ENCODE assay signal across 8 cellular contexts in the genomic region with DNA sequence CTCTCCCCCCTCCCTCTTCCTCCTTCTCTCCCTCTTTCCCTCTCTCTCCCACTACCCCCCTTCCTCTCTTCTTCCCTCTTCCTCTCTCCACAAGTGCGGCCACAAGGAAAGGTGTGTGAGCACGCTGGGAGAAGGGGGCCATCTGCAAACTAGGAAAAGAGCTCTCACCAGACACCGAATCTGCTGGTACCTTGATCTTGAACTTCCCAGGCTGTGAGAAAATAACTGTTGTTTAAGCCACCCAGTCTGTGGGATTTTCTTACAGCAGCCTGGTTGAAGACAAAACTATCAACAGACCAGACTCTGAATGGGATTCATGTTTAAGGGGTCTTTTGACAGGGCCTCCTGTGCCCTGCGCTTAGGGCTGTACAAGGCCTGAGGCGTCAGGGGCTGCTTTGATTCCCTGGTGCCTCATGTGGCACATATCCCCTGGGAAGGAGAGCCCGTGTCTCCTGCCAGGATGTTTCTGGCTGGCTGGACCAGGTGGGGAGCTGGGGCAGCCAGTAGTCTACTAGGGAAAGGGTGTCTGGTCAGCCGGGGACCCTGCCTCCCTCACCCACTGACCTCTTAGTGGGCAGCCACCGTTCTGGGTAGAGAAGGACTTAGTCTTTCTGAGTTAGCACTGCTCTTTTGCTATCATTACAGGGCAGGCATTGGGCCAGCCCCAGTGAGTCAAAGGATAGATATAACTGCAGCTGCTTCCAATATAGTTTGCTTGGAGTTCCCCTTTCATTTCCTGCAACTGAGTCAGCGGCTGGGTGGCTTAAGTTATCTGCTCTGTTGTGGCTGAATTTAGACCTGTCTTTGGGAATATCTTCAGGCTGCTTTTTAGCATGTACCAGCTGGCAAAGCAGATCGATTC. TPM values are rescaled to one million over a fixed set of nuclear protein-coding genes. Genes with fewer than 3 reads are reported as not detected.
DNase-seq lines count a peak whose midpoint lies in the region; ATAC-seq lines count a peak whose summit lies in the region.

No MANE protein-coding gene starts in this region.

- DNase-seq in UCSD-AML1 (lab: John Stamatoyannopoulos, UW; ENCODE audit: unreplicated experiment) (peak; percentile 39), fibroblast of the conjunctiva (ENCODE audit: low read depth) (peak; percentile 82), pulmonary artery endothelial cell (ENCODE audit: low read depth, low spot score) (peak; percentile 72), NCI-H2107 treated with DMSO at 0.1 percent for 48 hours (lab: John Stamatoyannopoulos, UW; ENCODE audit: unreplicated experiment) (no peak), NCI-H748 treated with DMSO at 0.1 percent for 48 hours (lab: John Stamatoyannopoulos, UW) (no peak)
- DNase-seq in NK-92 treated with Interleukin-12 subunit alpha and Interleukin-12 subunit beta, amount 100 ng/mL, for 24 hours (lab: John Stamatoyannopoulos, UW): no peak

- peak; percentile 60 for ATAC-seq in GM18508 (IDR thresholded peaks at IDR 0.05; ENCODE audit: insufficient read depth, unreplicated experiment)
- ATAC-seq in HG02870 (IDR thresholded peaks at IDR 0.05; ENCODE audit: unreplicated experiment): peak; percentile 62

RNA-seq across cellular contexts. Expression of a gene that starts 6.2 kb away (rescaled TPM):
- 24.3 and 28.8 TPM in 2 replicates for total RNA-seq in pulmonary artery endothelial cell

Comparison
In these comparisons a context has a peak if more than half of its experiments do, and no peak if none do; other contexts are left out.
1. DNase-seq: peak in UCSD-AML1 (single experiment), fibroblast of the conjunctiva (single experiment) and pulmonary artery endothelial cell (single experiment); none in NCI-H2107 treated with DMSO at 0.1 percent for 48 hours (single experiment), NK-92 treated with Interleukin-12 subunit alpha and Interleukin-12 subunit beta, amount 100 ng/mL, for 24 hours (single experiment) and NCI-H748 treated with DMSO at 0.1 percent for 48 hours (single experiment).